10 cellular contexts compared by ENCODE assay signal in the genomic region with DNA sequence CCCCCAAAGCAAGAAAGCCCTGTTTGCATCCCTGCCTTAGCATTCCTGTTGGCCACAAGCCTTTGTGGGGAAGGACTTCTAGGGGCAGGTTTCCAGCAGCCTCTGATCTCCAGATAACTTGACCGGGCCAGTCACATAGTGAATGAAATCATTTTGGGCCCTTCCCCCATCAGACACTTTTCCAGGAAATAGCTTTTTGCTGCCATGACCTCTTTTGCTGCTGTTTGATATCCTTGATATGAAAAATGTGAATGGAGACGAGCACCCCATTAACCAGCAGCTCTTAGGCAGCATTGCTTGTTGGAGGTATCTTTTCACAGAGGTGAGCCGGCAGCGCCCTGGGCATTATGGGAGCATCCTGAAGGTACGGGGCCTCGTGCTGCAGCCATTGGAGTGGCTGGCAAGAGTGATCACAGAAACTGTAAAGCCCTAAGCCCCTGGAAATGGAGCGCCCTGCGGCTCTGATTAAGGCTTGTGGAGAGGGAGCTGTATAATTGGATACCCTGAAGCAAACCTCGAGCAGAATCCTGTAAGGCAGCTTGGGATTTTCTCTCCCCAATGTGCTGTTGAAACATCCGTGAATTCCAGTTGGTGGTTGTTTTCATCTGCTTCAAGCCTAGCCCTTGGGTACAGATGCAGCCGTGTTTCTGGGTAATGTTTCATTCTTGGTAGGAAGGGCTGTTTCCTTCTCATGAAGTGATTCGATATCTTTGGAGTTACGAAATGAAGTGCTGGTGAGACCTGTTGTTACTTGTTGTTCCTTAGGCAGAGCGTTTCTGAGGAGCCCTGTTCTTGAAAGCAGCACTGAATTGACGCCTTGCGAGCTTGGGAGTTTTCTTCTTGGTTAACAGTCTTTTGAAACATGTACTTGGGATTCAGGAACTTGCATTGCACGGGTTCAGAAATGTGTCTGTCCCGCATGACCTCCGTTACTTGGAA.
A peak's percentile ranks its signal among the peaks of the same experiment; 100 is the strongest.
DNase-seq lines count a peak whose midpoint lies in the region; ATAC-seq and TF ChIP-seq lines count a peak whose summit lies in the region.
"Had no signal": no experiment of that assay in that cellular context is flagged by ENCODE, and none has a peak within 500 bp of the region (broad histone marks: within the 10 kb centered on the region; RNA-seq: fewer than 3 reads in every experiment).

No MANE protein-coding gene starts in this region.

- ATAC-seq in GM18520 (IDR thresholded peaks at IDR 0.05; ENCODE audit: unreplicated experiment) = no peak

- in situ Hi-C loops in transverse colon (cut with MboI; ENCODE audit: low pct_ligation_motif_present in 1 of 4, low pct_unique_long_range_greater_than_20kb in 1 of 4, low sequenced_read_pairs in 3 of 4) = no loop called here

- no peak for TF ChIP-seq EP300 in transverse colon (IDR thresholded peaks at IDR 0.05; ENCODE audit: low read depth)

- 86 to 91% methylated on average over 6 to 19 of the region's 19 CpGs for WGBS in transverse colon (ENCODE audit: low coverage in 1 of 2), 2 donors

- intact Hi-C loops in transverse colon (cut with DNase I; ENCODE audit: low total_unique reads) (no loop called here), dorsolateral prefrontal cortex (cut with DNase I) (no loop called here)

- no peak for TF ChIP-seq CTCF in right atrium auricular region (IDR thresholded peaks at IDR 0.05)
- TF ChIP-seq CTCF in transverse colon (IDR thresholded peaks at IDR 0.05) = no peak
- no peak for TF ChIP-seq CTCF in dorsolateral prefrontal cortex (IDR thresholded peaks at IDR 0.05 in 54 of 56, conservative IDR thresholded peaks at IDR 0.05 in 2 of 56; ENCODE audit: low read depth in 1 of 56, partially characterized antibody in 56 of 56)

- H3K4me3 ChIP-seq in right atrium auricular region (no peak overlapping the region), transverse colon (no peak overlapping the region), dorsolateral prefrontal cortex (no peak overlapping the region)

- H3K9me3 ChIP-seq in right atrium auricular region (no peaks in the 10 kb centered on the region), transverse colon (no peaks in the 10 kb centered on the region)

- TF ChIP-seq POLR2A in transverse colon (IDR thresholded peaks at IDR 0.05) = no peak

- peaks cover 0 to 29% of the 10 kb centered on the region in 2 donors for H3K4me1 ChIP-seq in right atrium auricular region
- H3K4me1 ChIP-seq in transverse colon = no peaks in the 10 kb centered on the region

- DNase-seq in DMS 273 (lab: John Stamatoyannopoulos, UW; ENCODE audit: unreplicated experiment) (peak; percentile 5), DMS 273 treated with DMSO at 0.1 percent for 48 hours (lab: John Stamatoyannopoulos, UW) (no peak), amniotic epithelial cell (ENCODE audit: low read depth) (peak; percentile 98), right atrium auricular region (ENCODE audit: low spot score) (peak; percentile 81), transverse colon (no peak), dorsolateral prefrontal cortex (no peak)
- DNase-seq in stimulated activated naive CD4-positive, alpha-beta T cell (lab: John Stamatoyannopoulos, UW) = no peak
- DNase-seq: activated T-cell treated with anti-CD3 and anti-CD28 coated beads for 4 hours had no signal

- H3K36me3 ChIP-seq in right atrium auricular region (no peaks in the 10 kb centered on the region), transverse colon (no peaks in the 10 kb centered on the region)

- H3K27me3 ChIP-seq in right atrium auricular region (no peaks in the 10 kb centered on the region), transverse colon (no peaks in the 10 kb centered on the region), dorsolateral prefrontal cortex (peaks cover 0 to 3% (median 0%) of the 10 kb centered on the region in 45 donors)

- peak overlapping the region; percentile 35 to 64 for H3K27ac ChIP-seq in right atrium auricular region
- H3K27ac ChIP-seq in transverse colon = peak overlapping the region; percentile 2 to 41 (median 22)
- H3K27ac ChIP-seq in dorsolateral prefrontal cortex = peak overlapping the region in 23 of 59 donors; percentile 10 to 71 (median 37)
- H3K27ac ChIP-seq: 22Rv1 had no signal

Comparison
In these comparisons a context has a peak if more than half of its experiments do, and no peak if none do; other contexts are left out.
1. DNase-seq: peak in DMS 273 (single experiment), amniotic epithelial cell (single experiment) and right atrium auricular region (single experiment); none in DMS 273 treated with DMSO at 0.1 percent for 48 hours (single experiment), transverse colon (single experiment), stimulated activated naive CD4-positive, alpha-beta T cell (0 of 6) and dorsolateral prefrontal cortex (0 of 10).